In the genomic region with DNA sequence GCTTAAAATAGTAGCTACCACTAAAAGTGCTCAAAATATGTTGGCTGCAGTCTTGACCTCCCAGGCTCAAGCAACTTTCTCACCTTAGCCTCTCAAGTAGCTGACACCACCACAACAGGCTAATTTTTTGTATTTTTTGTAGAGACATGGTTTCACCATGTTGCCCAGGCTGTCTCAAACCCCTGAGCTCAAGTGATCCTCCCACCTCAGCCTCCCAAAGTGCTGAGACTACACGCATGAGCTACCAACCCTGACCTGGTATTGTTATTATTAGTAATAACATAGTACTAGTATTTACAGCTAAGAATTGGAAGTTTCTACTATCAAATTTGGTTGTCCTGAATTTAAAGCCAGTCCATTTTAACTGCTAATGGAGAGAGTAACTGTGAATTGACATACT, we compare ENCODE assay signal across 13 cellular contexts. TPM values are rescaled to one million over a fixed set of nuclear protein-coding genes. Genes with fewer than 3 reads are reported as not detected.
A peak's percentile ranks its signal among the peaks of the same experiment; 100 is the strongest.
DNase-seq lines count a peak whose midpoint lies in the region; ATAC-seq and TF ChIP-seq lines count a peak whose summit lies in the region.
"Had no signal": no experiment of that assay in that cellular context is flagged by ENCODE, and none has a peak within 500 bp of the region (broad histone marks: within the 10 kb centered on the region; RNA-seq: fewer than 3 reads in every experiment).

No MANE protein-coding gene starts in this region.

- DNase-seq in naive B cell: no peak
- DNase-seq in Right ventricle myocardium superior: no peak
- no peak for DNase-seq in activated CD4-positive, alpha-beta T cell treated with anti-CD3 and anti-CD28 coated beads, Interleukin-2, amount 50 U/mL, for 4 hours
- no peak for DNase-seq in breast epithelium (ENCODE audit: low spot score in 2 of 2)
- DNase-seq: DND-41, NCI-H1092 had no signal

- no peaks in the 10 kb centered on the region for H3K4me1 ChIP-seq in breast epithelium
- H3K4me1 ChIP-seq: neural progenitor cell had no signal

- intact Hi-C loops in Right ventricle myocardium superior (cut with DNase I) (no loop called here), breast epithelium (cut with DNase I; ENCODE audit: low total_unique reads) (no loop called here)

- H3K36me3 ChIP-seq in breast epithelium: no peaks in the 10 kb centered on the region
- H3K36me3 ChIP-seq: cardiac muscle cell, neural progenitor cell had no signal

- H3K4me3 Mint-ChIP-seq in naive B cell: peak overlapping the region in 6 of 8 donors; percentile 10 to 88 (median 70)
- H3K4me3 Mint-ChIP-seq: neural progenitor cell had no signal

- H3K9me3 ChIP-seq in breast epithelium: no peaks in the 10 kb centered on the region

- TF ChIP-seq CTCF in breast epithelium (IDR thresholded peaks at IDR 0.05): no peak

- ATAC-seq in GM18861 (IDR thresholded peaks at IDR 0.05; ENCODE audit: unreplicated experiment) (peak; percentile 28), GM21576 (IDR thresholded peaks at IDR 0.05; ENCODE audit: unreplicated experiment) (peak; percentile 45), HG03342 (IDR thresholded peaks at IDR 0.05; ENCODE audit: unreplicated experiment) (peak; percentile 45), naive B cell (ENCODE audit: low read depth in 2 of 2) (no peak), Right ventricle myocardium superior (ENCODE audit: poor library complexity) (no peak)

- H3K4me3 ChIP-seq in breast epithelium: no peak overlapping the region
- H3K4me3 ChIP-seq: cardiac muscle cell, neural progenitor cell had no signal

- TF ChIP-seq POLR2A in breast epithelium (IDR thresholded peaks at IDR 0.05): no peak

- H3K27me3 ChIP-seq in breast epithelium: no peaks in the 10 kb centered on the region
- H3K27me3 ChIP-seq: cardiac muscle cell, neural progenitor cell had no signal

- no peaks in the 10 kb centered on the region for H3K9me3 Mint-ChIP-seq in naive B cell
- H3K9me3 Mint-ChIP-seq: neural progenitor cell had no signal

- peaks cover 56 to 78% (median 63%) of the 10 kb centered on the region in 3 donors for H3K4me1 Mint-ChIP-seq in naive B cell
- H3K4me1 Mint-ChIP-seq: neural progenitor cell had no signal

- H3K27me3 Mint-ChIP-seq in naive B cell: no peaks in the 10 kb centered on the region

- no peak overlapping the region for H3K27ac ChIP-seq in breast epithelium
- H3K27ac ChIP-seq: cardiac muscle cell, neural progenitor cell had no signal

- H3K36me3 Mint-ChIP-seq in naive B cell: peaks cover 21 to 44% of the 10 kb centered on the region in 2 donors
- H3K36me3 Mint-ChIP-seq: neural progenitor cell had no signal

- H3K27ac Mint-ChIP-seq in naive B cell: peak overlapping the region; percentile 75 to 96 (median 94)
- H3K27ac Mint-ChIP-seq: neural progenitor cell had no signal

RNA-seq across cellular contexts. Expression of a gene that starts 18.0 kb away (rescaled TPM):
- 100 to 1,000 TPM; 166 to 237 (median 224) TPM for polyA plus RNA-seq in naive B cell (ENCODE audit: low read depth in 6 of 6)
- total RNA-seq in Right ventricle myocardium superior (not detected), breast epithelium (under 1 TPM in 1 of 3 donors, not detected in 2; 0.32 TPM)
- total RNA-seq: cardiac muscle cell, fibroblast of lung had no signal
- polyA plus RNA-seq: fibroblast of lung, keratinocyte had no signal

RNA-seq across cellular contexts. Expression of a gene that starts 31.2 kb away (rescaled TPM):
- polyA plus RNA-seq in naive B cell (ENCODE audit: low read depth in 6 of 6): 10 to 100 TPM; 17.6 to 28.1 (median 21.9) TPM
- total RNA-seq in Right ventricle myocardium superior (6.9 TPM), breast epithelium (10 to 100 TPM; 30.7 to 67.6 (median 45.9) TPM)

Comparison
In these comparisons a context has a peak if more than half of its experiments do, and no peak if none do; other contexts are left out.
1. ATAC-seq: peak in GM18861 (single experiment), GM21576 (single experiment) and HG03342 (single experiment); none in naive B cell (0 of 2) and Right ventricle myocardium superior (single experiment).